Comparison of ENCODE assay signal across 10 cellular contexts in the genomic region with DNA sequence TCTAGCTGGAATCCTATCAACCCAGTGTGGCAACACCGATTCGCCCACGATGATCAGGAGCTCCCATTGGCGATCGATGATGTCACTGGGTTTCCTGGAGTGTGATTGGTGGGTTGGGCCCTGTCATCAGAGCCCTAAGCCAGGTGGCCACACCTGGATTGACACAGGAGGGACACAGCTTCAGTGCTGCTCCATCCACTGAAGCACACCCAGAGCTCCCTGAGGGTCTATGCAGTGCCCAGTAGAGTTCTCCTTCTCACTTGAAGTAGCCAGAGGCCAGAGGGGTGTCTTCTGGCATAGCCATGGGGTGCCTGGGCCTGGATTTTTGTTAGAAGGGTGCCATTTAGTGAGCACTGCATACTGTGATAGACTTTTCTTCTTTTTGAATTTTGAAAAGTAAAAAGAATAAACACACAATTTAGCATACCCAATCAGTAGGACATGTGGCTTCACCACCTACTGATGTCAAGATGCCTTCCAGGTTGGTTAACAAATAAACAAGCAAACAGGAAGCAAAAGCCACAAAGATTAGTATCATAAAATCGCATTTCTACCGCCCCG.
DNase-seq lines count a peak whose midpoint lies in the region; ATAC-seq and TF ChIP-seq lines count a peak whose summit lies in the region.
"Had no signal": no experiment of that assay in that cellular context is flagged by ENCODE, and none has a peak within 500 bp of the region (broad histone marks: within the 10 kb centered on the region; RNA-seq: fewer than 3 reads in every experiment).

No MANE protein-coding gene starts in this region.

- H4K20me1 ChIP-seq in osteoblast (ENCODE audit: insufficient read depth, low read length): peaks cover 18% of the 10 kb centered on the region

- no peak overlapping the region for H3K4me3 ChIP-seq in osteoblast (ENCODE audit: insufficient read depth, low read length)
- H3K4me3 ChIP-seq: body of pancreas had no signal

- H3K79me2 ChIP-seq in osteoblast (ENCODE audit: insufficient read depth, low read length): peaks cover 33% of the 10 kb centered on the region

- no peaks in the 10 kb centered on the region for H3K27me3 ChIP-seq in osteoblast (ENCODE audit: insufficient read depth, low read length)
- H3K27me3 ChIP-seq: body of pancreas had no signal

- DNase-seq in NCI-H748 (lab: John Stamatoyannopoulos, UW; ENCODE audit: unreplicated experiment): peak; percentile 0
- DNase-seq in NCI-H748 treated with DMSO at 0.1 percent for 48 hours (lab: John Stamatoyannopoulos, UW): no peak
- peak; percentile 4 for DNase-seq in NCI-H69 (lab: John Stamatoyannopoulos, UW)
- peak; percentile 15 for DNase-seq in osteoblast (ENCODE audit: insufficient read length, low spot score, missing footprints)
- DNase-seq in NCI-H1092 (lab: John Stamatoyannopoulos, UW): no peak
- DNase-seq in SIG-M5 treated with dmso at 0.1 percent for 504 hours (lab: John Stamatoyannopoulos, UW; ENCODE audit: unreplicated experiment): no peak
- DNase-seq: body of pancreas; stimulated activated naive CD4-positive, alpha-beta T cell had no signal

- H3K4me2 ChIP-seq in osteoblast (ENCODE audit: insufficient read depth, low read length): no peak overlapping the region

- H2AFZ ChIP-seq in osteoblast (ENCODE audit: low read length): no peak overlapping the region

- H3K27ac ChIP-seq in cingulate gyrus (ENCODE audit: low read depth, low read length) (peak overlapping the region; percentile 79), osteoblast (ENCODE audit: low read depth, low read length) (no peak overlapping the region)
- H3K27ac ChIP-seq: body of pancreas had no signal

- no peaks in the 10 kb centered on the region for H3K36me3 ChIP-seq in osteoblast (ENCODE audit: insufficient read depth, low read length)

- no peaks in the 10 kb centered on the region for H3K9me3 ChIP-seq in osteoblast (ENCODE audit: low read depth, low read length)
- H3K9me3 ChIP-seq: body of pancreas had no signal

- no peak for TF ChIP-seq CTCF in osteoblast (IDR thresholded peaks at IDR 0.05; ENCODE audit: extremely low read depth, low read depth, low read length)

- H3K4me1 ChIP-seq in osteoblast (ENCODE audit: insufficient read depth, low read length): peaks cover 33% of the 10 kb centered on the region

- no peak for ATAC-seq in HG02870 (IDR thresholded peaks at IDR 0.05; ENCODE audit: unreplicated experiment)
- ATAC-seq: body of pancreas had no signal

Comparison
In these comparisons a context has a peak if more than half of its experiments do, and no peak if none do; other contexts are left out.
1. DNase-seq: peak in NCI-H748 (single experiment), NCI-H69 (single experiment) and osteoblast (single experiment); none in NCI-H748 treated with DMSO at 0.1 percent for 48 hours (single experiment), NCI-H1092 (single experiment) and SIG-M5 treated with dmso at 0.1 percent for 504 hours (single experiment).